ENCODE assay signal across 29 cellular contexts in the genomic region with DNA sequence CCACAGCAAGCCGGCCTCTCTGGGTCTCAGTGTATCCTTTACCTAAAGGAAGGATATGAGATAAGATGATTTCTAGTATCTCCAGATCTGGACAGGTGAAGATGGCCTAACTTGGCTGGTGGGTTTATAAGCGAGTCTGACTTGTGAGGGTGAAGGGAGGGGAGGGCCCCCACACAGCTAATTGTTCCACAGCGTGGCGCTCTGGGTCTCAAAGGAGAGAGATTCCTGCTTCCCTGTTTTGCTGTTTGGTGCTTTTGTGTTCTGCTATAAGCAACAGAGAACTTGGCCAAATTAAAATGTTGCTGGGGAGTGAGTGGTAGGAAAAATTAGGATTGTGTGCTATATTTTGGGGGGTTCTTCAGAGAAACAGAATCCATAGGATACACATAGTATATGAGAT. TPM values are rescaled to one million over a fixed set of nuclear protein-coding genes. Genes with fewer than 3 reads are reported as not detected.
DNase-seq lines count a peak whose midpoint lies in the region; ATAC-seq, FAIRE-seq and TF ChIP-seq lines count a peak whose summit lies in the region.
"Had no signal": no experiment of that assay in that cellular context is flagged by ENCODE, and none has a peak within 500 bp of the region (broad histone marks: within the 10 kb centered on the region; RNA-seq: fewer than 3 reads in every experiment).

No MANE protein-coding gene starts in this region.

- WGBS in smooth muscle cell (ENCODE audit: low lambda C conversion rate), result 68% methylated on average over 4 of the region's 4 CpGs

- H3K36me3 Mint-ChIP-seq in T-helper 17 cell (ENCODE audit: low read depth) (peaks cover 2% of the 10 kb centered on the region), endothelial cell (ENCODE audit: low read depth, unreplicated experiment) (peaks cover 13% of the 10 kb centered on the region)
- H3K36me3 Mint-ChIP-seq: natural killer cell had no signal

- TF ChIP-seq CTCF in smooth muscle cell (IDR thresholded peaks at IDR 0.05; ENCODE audit: borderline replicate concordance, insufficient read depth, poor library complexity, severe bottlenecking), result no peak
- TF ChIP-seq CTCF in kidney (IDR thresholded peaks at IDR 0.05; ENCODE audit: borderline replicate concordance, extremely low read depth, insufficient read depth), result no peak
- TF ChIP-seq CTCF in endothelial cell (IDR thresholded peaks at IDR 0.05; ENCODE audit: unreplicated experiment), result no peak

- intact Hi-C loops in kidney (cut with DNase I), result no loop called here

- no peak for ATAC-seq in T-helper 17 cell
- ATAC-seq in activated CD4-positive, CD25-positive, alpha-beta regulatory T cell treated with anti-CD3 and anti-CD28 coated beads, Interleukin-2, amount 50 U/mL, for 24 hours, result no peak
- ATAC-seq: activated CD8-positive, alpha-beta memory T cell treated with anti-CD3 and anti-CD28 coated beads, Interleukin-2, amount 10 ng/mL, durations not matched to agents 7 days and 5 days; activated naive CD8-positive, alpha-beta T cell treated with anti-CD3 and anti-CD28 coated beads, Interleukin-2, amount 50 U/mL, for 24 hours; esophagus mucosa; natural killer cell; stimulated activated naive B cell treated with anti-CD40 and anti-IgM and Interleukin-4, amounts not matched to agents 10 μg/mL and 1 μg/mL and 100 μg/mL, for 72 hours had no signal

- H3K79me2 ChIP-seq in smooth muscle cell (ENCODE audit: low read depth), result no peaks in the 10 kb centered on the region

- H3K9me3 ChIP-seq in HUES48 (ENCODE audit: control insufficient read depth, insufficient read depth, low read length), result peaks cover 7% of the 10 kb centered on the region; the same call in 1 of the 2 replicates
- H3K9me3 ChIP-seq in T-helper 17 cell (ENCODE audit: control insufficient read depth, low read length, poor library complexity, severe bottlenecking), result no peaks in the 10 kb centered on the region
- H3K9me3 ChIP-seq in iPS-18a (ENCODE audit: control insufficient read depth, low read depth, low read length), result no peaks in the 10 kb centered on the region
- no peaks in the 10 kb centered on the region for H3K9me3 ChIP-seq in smooth muscle cell (replicated peaks; ENCODE audit: low read depth)
- H3K9me3 ChIP-seq in kidney (ENCODE audit: control insufficient read depth in 1 of 2, low read length in 2 of 2), result peaks cover 0 to 3% of the 10 kb centered on the region in 2 donors
- H3K9me3 ChIP-seq: colonic mucosa, heart left ventricle, Peyer's patch had no signal

- no peak overlapping the region for H2AFZ ChIP-seq in smooth muscle cell (ENCODE audit: low read depth)

- H3K27me3 ChIP-seq in HUES48 (ENCODE audit: control insufficient read depth, insufficient read depth, low read length), result no peaks in the 10 kb centered on the region
- H3K27me3 ChIP-seq in iPS-18a (ENCODE audit: control insufficient read depth, insufficient read depth, low read length), result peaks cover 12% of the 10 kb centered on the region
- H3K27me3 ChIP-seq in smooth muscle cell (ENCODE audit: low read depth), result no peaks in the 10 kb centered on the region
- H3K27me3 ChIP-seq: colonic mucosa, Peyer's patch had no signal

- no peaks in the 10 kb centered on the region for H3K36me3 ChIP-seq in HUES48 (ENCODE audit: control insufficient read depth, insufficient read depth, low read length)
- H3K36me3 ChIP-seq in iPS-18a (ENCODE audit: control insufficient read depth, low read depth, low read length), result no peaks in the 10 kb centered on the region
- H3K36me3 ChIP-seq in smooth muscle cell (ENCODE audit: low read depth), result no peaks in the 10 kb centered on the region
- no peaks in the 10 kb centered on the region for H3K36me3 ChIP-seq in kidney (ENCODE audit: control insufficient read depth in 1 of 2, insufficient read depth in 2 of 2, low read length in 2 of 2)
- H3K36me3 ChIP-seq: colonic mucosa, heart left ventricle, Peyer's patch had no signal

- H3K27me3 Mint-ChIP-seq in T-helper 17 cell (peaks cover 10% of the 10 kb centered on the region), endothelial cell (ENCODE audit: unreplicated experiment) (peaks cover 2% of the 10 kb centered on the region)
- H3K27me3 Mint-ChIP-seq: activated naive CD8-positive, alpha-beta T cell treated with anti-CD3 and anti-CD28 coated beads, Interleukin-2, amount 50 U/mL, for 24 hours had no signal

- H3K4me3 Mint-ChIP-seq in T-helper 17 cell (no peak overlapping the region), endothelial cell (ENCODE audit: unreplicated experiment) (no peak overlapping the region)
- H3K4me3 Mint-ChIP-seq: activated CD8-positive, alpha-beta memory T cell treated with anti-CD3 and anti-CD28 coated beads, Interleukin-2, amount 10 ng/mL, durations not matched to agents 7 days and 5 days; activated naive CD8-positive, alpha-beta T cell treated with anti-CD3 and anti-CD28 coated beads, Interleukin-2, amount 50 U/mL, for 24 hours; activated T-cell treated with anti-CD3 and anti-CD28 coated beads, Interleukin-2, amount 50 U/mL, for 72 hours; natural killer cell; stimulated activated naive B cell treated with anti-CD40 and anti-IgM and Interleukin-4, amounts not matched to agents 10 μg/mL and 1 μg/mL and 100 μg/mL, for 72 hours had no signal

- peak overlapping the region; percentile 37 for H3K4me2 ChIP-seq in smooth muscle cell

- H4K20me1 ChIP-seq in smooth muscle cell (ENCODE audit: low read depth), result no peaks in the 10 kb centered on the region

- H3K4me1 Mint-ChIP-seq in T-helper 17 cell, result peaks cover 12% of the 10 kb centered on the region
- peaks cover 8% of the 10 kb centered on the region for H3K4me1 Mint-ChIP-seq in endothelial cell (ENCODE audit: unreplicated experiment)

- H3K4me3 ChIP-seq in HUES48 (ENCODE audit: low read depth, low read length), result no peak overlapping the region
- H3K4me3 ChIP-seq in iPS-18a (ENCODE audit: low read length), result peak overlapping the region; percentile 1
- H3K4me3 ChIP-seq in smooth muscle cell, result no peak overlapping the region
- H3K4me3 ChIP-seq in kidney (ENCODE audit: low read length in 2 of 2), result no peak overlapping the region
- H3K4me3 ChIP-seq: colonic mucosa, heart left ventricle, Peyer's patch had no signal

- H3K27ac ChIP-seq in HUES48 (ENCODE audit: low read depth, low read length) (peak overlapping the region; percentile 60), iPS-18a (ENCODE audit: low read length) (no peak overlapping the region), smooth muscle cell (ENCODE audit: low read depth) (peak overlapping the region; percentile 55), kidney (ENCODE audit: low read depth in 2 of 2, low read length in 2 of 2) (no peak overlapping the region)
- H3K27ac ChIP-seq: colonic mucosa, heart left ventricle, Peyer's patch had no signal

- H3F3A ChIP-seq in smooth muscle cell (ENCODE audit: low read depth), result peaks cover 5% of the 10 kb centered on the region

- peaks cover 11% of the 10 kb centered on the region for H3K9me3 Mint-ChIP-seq in endothelial cell (ENCODE audit: unreplicated experiment)
- H3K9me3 Mint-ChIP-seq: activated naive CD8-positive, alpha-beta T cell treated with anti-CD3 and anti-CD28 coated beads, Interleukin-2, amount 50 U/mL, for 24 hours; natural killer cell had no signal

- H3K4me1 ChIP-seq in HUES48 (ENCODE audit: control insufficient read depth, insufficient read depth, low read length) (peaks cover 12% of the 10 kb centered on the region), iPS-18a (ENCODE audit: control insufficient read depth, low read depth, low read length) (peaks cover 19% of the 10 kb centered on the region), smooth muscle cell (ENCODE audit: low read depth) (no peaks in the 10 kb centered on the region), kidney (ENCODE audit: control insufficient read depth in 1 of 2, insufficient read depth in 1 of 2, low read depth in 1 of 2, low read length in 2 of 2) (no peaks in the 10 kb centered on the region)
- H3K4me1 ChIP-seq: Peyer's patch had no signal

- DNase-seq in T-helper 17 cell (no peak), smooth muscle cell (lab: John Stamatoyannopoulos, UW; ENCODE audit: unreplicated experiment) (no peak), ecto neural progenitor cell (ENCODE audit: low spot score) (no peak), kidney (no peak), endothelial cell (ENCODE audit: low spot score) (no peak)
- DNase-seq: activated CD4-positive, alpha-beta T cell treated with anti-CD3 and anti-CD28 coated beads, Interleukin-2, amount 50 U/mL, for 4 hours; activated CD4-positive, CD25-positive, alpha-beta regulatory T cell; activated CD8-positive, alpha-beta memory T cell treated with anti-CD3 and anti-CD28 coated beads, Interleukin-2, amount 10 ng/mL, durations not matched to agents 7 days and 5 days; activated naive CD8-positive, alpha-beta T cell treated with anti-CD3 and anti-CD28 coated beads, Interleukin-2, amount 50 U/mL, for 24 hours; activated T-cell treated with anti-CD3 and anti-CD28 coated beads, Interleukin-2, amount 50 U/mL, for 72 hours; colonic mucosa; heart left ventricle; KG1; natural killer cell; NCI-H1417 treated with DMSO at 0.1 percent for 48 hours; NCI-H2081 treated with DMSO at 0.1 percent for 48 hours; NCI-H2227 treated with DMSO at 0.1 percent for 48 hours; NCI-H526; NK-92 treated with Interleukin-12 subunit alpha and Interleukin-12 subunit beta, amount 100 ng/mL, for 24 hours; Peyer's patch; SHP77 treated with DMSO at 0.1 percent for 48 hours; stimulated activated naive B cell treated with anti-CD40 and anti-IgM and Interleukin-4, amounts not matched to agents 10 μg/mL and 1 μg/mL and 100 μg/mL, for 72 hours; SW 1271; T1000 had no signal

- no peak for FAIRE-seq in kidney (lab: Jason Lieb, UNC)
- FAIRE-seq: G401.6 had no signal

- H3K27ac Mint-ChIP-seq in T-helper 17 cell (peak overlapping the region; percentile 43), endothelial cell (ENCODE audit: unreplicated experiment) (no peak overlapping the region)
- H3K27ac Mint-ChIP-seq: activated CD8-positive, alpha-beta memory T cell treated with anti-CD3 and anti-CD28 coated beads, Interleukin-2, amount 10 ng/mL, durations not matched to agents 7 days and 5 days; activated naive CD8-positive, alpha-beta T cell treated with anti-CD3 and anti-CD28 coated beads, Interleukin-2, amount 50 U/mL, for 24 hours; activated T-cell treated with anti-CD3 and anti-CD28 coated beads, Interleukin-2, amount 50 U/mL, for 72 hours; natural killer cell had no signal

- H3K9ac ChIP-seq in HUES48 (ENCODE audit: low read depth, low read length) (no peak overlapping the region), iPS-18a (ENCODE audit: low read length) (no peak overlapping the region), smooth muscle cell (ENCODE audit: low read depth) (no peak overlapping the region), kidney (ENCODE audit: low read length in 2 of 2) (no peak overlapping the region)

RNA-seq across cellular contexts. Expression of a gene that starts 28.9 kb away (rescaled TPM):
- total RNA-seq in T-helper 17 cell (1 to 10 TPM; 9.2 TPM), smooth muscle cell (0.58 and 1.3 TPM in 2 replicates), kidney (4.0 TPM), endothelial cell (ENCODE audit: unreplicated experiment) (0.44 TPM)
- polyA plus RNA-seq in smooth muscle cell (1.3 and 1.4 TPM in 2 replicates), kidney (ENCODE audit: insufficient read depth, low read depth, low replicate concordance) (not detected)

RNA-seq across cellular contexts. Expression of a gene that starts 55.4 kb away (rescaled TPM):
- total RNA-seq in T-helper 17 cell (1 to 10 TPM; 5.4 to 8.1 TPM), smooth muscle cell (37.0 and 39.5 TPM in 2 replicates), kidney (27.0 TPM), endothelial cell (ENCODE audit: unreplicated experiment) (76.5 TPM)
- polyA plus RNA-seq in smooth muscle cell (14.8 and 19.8 TPM in 2 replicates), kidney (ENCODE audit: insufficient read depth, low read depth, low replicate concordance) (6.3 TPM)

Comparison
In these comparisons a context has a peak if more than half of its experiments do, and no peak if none do; other contexts are left out.
1. H3K27ac ChIP-seq: peak in HUES48 (single experiment) and smooth muscle cell (single experiment); none in iPS-18a (single experiment) and kidney (0 of 2).